11 cellular contexts compared by ENCODE assay signal in the genomic region with DNA sequence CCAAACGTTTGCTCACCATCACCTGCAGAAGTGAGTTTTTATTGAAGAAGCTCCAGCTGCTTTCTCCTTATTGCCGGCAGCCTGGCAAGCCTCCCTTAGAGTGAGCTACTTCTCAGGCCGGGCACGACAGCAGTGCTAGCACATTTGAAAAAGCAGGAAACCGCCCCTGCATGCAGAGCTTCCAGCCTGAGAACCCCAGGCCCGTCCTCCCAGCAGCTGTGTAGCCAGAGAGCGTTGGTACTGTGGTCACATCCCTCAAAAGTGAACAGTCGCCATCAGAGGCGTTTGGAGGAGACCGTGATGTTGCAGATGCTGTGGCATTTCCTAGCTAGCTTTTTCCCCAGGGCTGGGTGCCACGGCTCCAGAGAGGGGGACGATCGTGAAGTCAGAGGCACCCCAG. TPM values are rescaled to one million over a fixed set of nuclear protein-coding genes. Genes with fewer than 3 reads are reported as not detected.
DNase-seq lines count a peak whose midpoint lies in the region; ATAC-seq and TF ChIP-seq lines count a peak whose summit lies in the region.
"Had no signal": no experiment of that assay in that cellular context is flagged by ENCODE, and none has a peak within 500 bp of the region (broad histone marks: within the 10 kb centered on the region; RNA-seq: fewer than 3 reads in every experiment).

No MANE protein-coding gene starts in this region.

- H3K9me3 ChIP-seq in IMR-90 (ENCODE audit: control insufficient read depth, insufficient read depth, low read length) = no peaks in the 10 kb centered on the region
- H3K9me3 ChIP-seq in spleen = no peaks in the 10 kb centered on the region

- dilution Hi-C loops in IMR-90 (cut with HindIII; ENCODE audit: low sequenced_read_pairs, unreplicated experiment) = no loop called here

- H2AK5ac ChIP-seq in IMR-90 (ENCODE audit: low read depth, low read length) = peak overlapping the region; percentile 24; the same call in 1 of the 2 replicates

- in situ Hi-C loops in IMR-90 (cut with MboI; ENCODE audit: low sequenced_read_pairs) = no loop called here

- H3K4me2 ChIP-seq in IMR-90 (ENCODE audit: low read depth, low read length) = peak overlapping the region; percentile 62

- H3K4me3 ChIP-seq in IMR-90 (ENCODE audit: insufficient read depth, low read depth, low read length) (no peak overlapping the region), spleen (peak overlapping the region in 1 of 8 donors; percentile 15)

- no peak overlapping the region for H2BK20ac ChIP-seq in IMR-90 (ENCODE audit: low read depth, low read length)

- H4K8ac ChIP-seq in IMR-90 (ENCODE audit: low read depth in 2 of 2, low read length in 2 of 2) = peak overlapping the region; percentile 8 to 41; a peak in 3 of 4 replicates

- BruUV-seq in IMR-90 (replicated peaks; lab: Mats Ljungman, UMichigan) = no TSS peak

- H4K5ac ChIP-seq in IMR-90 (ENCODE audit: low read depth, low read length) = peak overlapping the region; percentile 7

- 73% methylated on average over 9 of the region's 13 CpGs; no CpG with 5 or more reads in 1 of the 2 experiments for WGBS in IMR-90 (ENCODE audit: extremely low coverage in 2 of 2, insufficient read length in 1 of 2), 2 experiments
- WGBS in spleen, 5 donors = 36 to 71% (median 59%) methylated on average over 11 to 13 of the region's 13 CpGs

- no peak for TF ChIP-seq RAD21 in IMR-90 (IDR thresholded peaks at IDR 0.05; ENCODE audit: low read length)

- H3K9me1 ChIP-seq in IMR-90 (ENCODE audit: insufficient read depth, low read length) = peaks cover 10% of the 10 kb centered on the region

- ATAC-seq in IMR-90 (ENCODE audit: low read depth) = no peak
- ATAC-seq in HG03378 (IDR thresholded peaks at IDR 0.05; ENCODE audit: unreplicated experiment) = no peak

- peaks cover 29% of the 10 kb centered on the region for H3K4me1 ChIP-seq in IMR-90 (ENCODE audit: control insufficient read depth, insufficient read depth, low read length)
- H3K4me1 ChIP-seq in spleen = peaks cover 42 to 91% (median 81%) of the 10 kb centered on the region in 6 donors

- H2AFZ ChIP-seq in IMR-90 (replicated peaks; ENCODE audit: low read length, poor library complexity) = peak overlapping the region; percentile 92

- H3K18ac ChIP-seq in IMR-90 (ENCODE audit: low read depth, low read length) = no peak overlapping the region

- no peaks in the 10 kb centered on the region for H3K27me3 ChIP-seq in IMR-90 (ENCODE audit: control insufficient read depth, insufficient read depth, low read length)
- H3K27me3 ChIP-seq in spleen (replicated peaks in 1 of 7) = no peaks in the 10 kb centered on the region

- H3K27ac ChIP-seq in IMR-90 (ENCODE audit: insufficient read depth, low read length) = peak overlapping the region; percentile 23; the same call in 1 of the 2 replicates
- peak overlapping the region in 7 of 8 donors; percentile 77 to 91 (median 83) for H3K27ac ChIP-seq in spleen
- H3K27ac ChIP-seq: HL-60 had no signal

- H2BK5ac ChIP-seq in IMR-90 (ENCODE audit: low read depth, low read length, poor library complexity, severe bottlenecking) = no peak overlapping the region

- H2AK9ac ChIP-seq in IMR-90 (replicated peaks; ENCODE audit: low read depth, low read length, poor library complexity) = no peak overlapping the region

- CTCF ChIA-PET in IMR-90 (lab: Yijun Ruan, JAX) = interaction anchor here (0.6 to 1.7 kb wide), 4 partner anchors 8 to 148 kb away, joined by 3 to 5 read pairs (median 4); no protein-coding TSS in a partner anchor

- intact Hi-C loops in IMR-90 (cut with micrococcal nuclease) = no loop called here
- intact Hi-C loops in head of caudate nucleus (cut with DNase I) = no loop called here
- intact Hi-C loops in spleen (cut with DNase I; ENCODE audit: low total_unique reads) = loop anchor here (10.0 kb wide), 1 partner anchor 47 kb away; no protein-coding TSS in a partner anchor

- H3K36me3 Mint-ChIP-seq in activated naive CD8-positive, alpha-beta T cell treated with anti-CD3 and anti-CD28 coated beads for 36 hours = peaks cover 22% of the 10 kb centered on the region
- H3K36me3 Mint-ChIP-seq in progenitor cell of endocrine pancreas (ENCODE audit: insufficient read depth) = no peaks in the 10 kb centered on the region

- peaks cover 72% of the 10 kb centered on the region for H3K4me1 Mint-ChIP-seq in activated naive CD8-positive, alpha-beta T cell treated with anti-CD3 and anti-CD28 coated beads for 36 hours
- peaks cover 14% of the 10 kb centered on the region for H3K4me1 Mint-ChIP-seq in progenitor cell of endocrine pancreas (ENCODE audit: low read depth)

- peak overlapping the region; percentile 44 for H3K4ac ChIP-seq in IMR-90 (ENCODE audit: low read depth, low read length)

- H4K91ac ChIP-seq in IMR-90 (ENCODE audit: insufficient read depth, low read depth, low read length) = peak overlapping the region; percentile 12; the same call in 1 of the 2 replicates

- H3K14ac ChIP-seq in IMR-90 (replicated peaks; ENCODE audit: low read depth, low read length) = 0 out of 2 replicates have a peak overlapping the region, but pooled peaks have one; percentile 3

- peak overlapping the region; percentile 14 for H3K9ac ChIP-seq in IMR-90 (ENCODE audit: low read depth, low read length)

- POLR2A ChIA-PET in IMR-90 (lab: Charles Lee; ENCODE audit: unreplicated experiment) = no interaction called here

- H3K4me3 Mint-ChIP-seq in activated naive CD8-positive, alpha-beta T cell treated with anti-CD3 and anti-CD28 coated beads for 36 hours = peak overlapping the region; percentile 32
- H3K4me3 Mint-ChIP-seq in progenitor cell of endocrine pancreas (ENCODE audit: low read depth) = no peak overlapping the region

- TF ChIP-seq CTCF in IMR-90 (conservative IDR thresholded peaks at IDR 0.05; ENCODE audit: low read depth, low read length) = no peak
- TF ChIP-seq CTCF in spleen (IDR thresholded peaks at IDR 0.05 in 8 of 11, conservative IDR thresholded peaks at IDR 0.05 in 3 of 11) = no peak
- TF ChIP-seq CTCF in progenitor cell of endocrine pancreas (IDR thresholded peaks at IDR 0.05; ENCODE audit: unreplicated experiment) = no peak

- no peaks in the 10 kb centered on the region for H3K27me3 Mint-ChIP-seq in activated naive CD8-positive, alpha-beta T cell treated with anti-CD3 and anti-CD28 coated beads for 36 hours
- no peaks in the 10 kb centered on the region for H3K27me3 Mint-ChIP-seq in progenitor cell of endocrine pancreas

- TF ChIP-seq POLR2A in IMR-90 (IDR thresholded peaks at IDR 0.05; ENCODE audit: low read depth, low read length) (no peak), spleen (IDR thresholded peaks at IDR 0.05) (no peak)

- no peak overlapping the region for H2BK120ac ChIP-seq in IMR-90 (ENCODE audit: low read depth, low read length)

- no peak overlapping the region for H2BK15ac ChIP-seq in IMR-90 (ENCODE audit: low read depth, low read length)

- no peaks in the 10 kb centered on the region for H3K9me3 Mint-ChIP-seq in activated naive CD8-positive, alpha-beta T cell treated with anti-CD3 and anti-CD28 coated beads for 36 hours
- no peaks in the 10 kb centered on the region for H3K9me3 Mint-ChIP-seq in progenitor cell of endocrine pancreas (ENCODE audit: low read depth)

- no peak for DNase-seq in IMR-90
- DNase-seq in activated naive CD8-positive, alpha-beta T cell treated with anti-CD3 and anti-CD28 coated beads for 36 hours = no peak
- DNase-seq in head of caudate nucleus = peak in 26 of 42 donors; percentile 39 to 79 (median 63)
- peak; percentile 40 for DNase-seq in spleen
- DNase-seq in progenitor cell of endocrine pancreas (ENCODE audit: low spot score, unreplicated experiment) = no peak
- no peak for DNase-seq in SK-N-DZ (ENCODE audit: low spot score)
- DNase-seq in GM03348 (ENCODE audit: low spot score) = no peak
- DNase-seq: NCI-H2081 treated with DMSO at 0.1 percent for 48 hours had no signal

- peak overlapping the region; percentile 94 for H3K27ac Mint-ChIP-seq in activated naive CD8-positive, alpha-beta T cell treated with anti-CD3 and anti-CD28 coated beads for 36 hours
- no peak overlapping the region for H3K27ac Mint-ChIP-seq in progenitor cell of endocrine pancreas

- peaks cover 30 to 78% of the 10 kb centered on the region in 2 experiments for H3K79me1 ChIP-seq in IMR-90 (ENCODE audit: low read depth in 1 of 2, low read length in 2 of 2)

- H3K56ac ChIP-seq in IMR-90 (ENCODE audit: extremely low read depth, insufficient read depth, low read length) = 0 out of 2 replicates have a peak overlapping the region, but pooled peaks have one; percentile 4

- H3K36me3 ChIP-seq in IMR-90 (ENCODE audit: control insufficient read depth, insufficient read depth, low read length) (no peaks in the 10 kb centered on the region), spleen (peaks cover 0 to 22% (median 0%) of the 10 kb centered on the region in 6 donors)

- H4K20me1 ChIP-seq in IMR-90 (ENCODE audit: insufficient read depth, low read length) = peaks cover 11% of the 10 kb centered on the region; the same call in 1 of the 2 replicates

- H3K23ac ChIP-seq in IMR-90 (ENCODE audit: low read depth, low read length) = no peak overlapping the region

RNA-seq across cellular contexts. Expression of a gene that starts 23.5 kb away (rescaled TPM):
- 17.9 and 20.3 TPM in 2 replicates for total RNA-seq in IMR-90 (2012; rRNA removed)
- polyA plus RNA-seq in IMR-90 (2012; rRNA removed) = 14.0 and 19.1 TPM in 2 replicates
- polyA plus RNA-seq in IMR-90 (2012; cell fraction: cytosol; rRNA removed) = 11.0 and 16.7 TPM in 2 replicates
- 61.0 and 98.5 TPM in 2 replicates for polyA plus RNA-seq in IMR-90 (2012; cell fraction: nucleus; rRNA removed; ENCODE audit: low replicate concordance)
- 10 to 100 TPM; 13.0 to 14.5 TPM for total RNA-seq in activated naive CD8-positive, alpha-beta T cell treated with anti-CD3 and anti-CD28 coated beads for 36 hours
- total RNA-seq in spleen = 10 to 100 TPM; 20.2 to 44.7 (median 26.0) TPM
- 10 to 100 TPM in 1 of 3 donors, 1 to 10 TPM in 2; 6.2 to 13.6 (median 6.5) TPM for polyA plus RNA-seq in spleen
- 9.7 and 10.0 TPM in 2 replicates for total RNA-seq in progenitor cell of endocrine pancreas
- 29.1 and 31.5 TPM in 2 replicates for polyA plus RNA-seq in SK-N-DZ (2014; cell fraction: cytosol; rRNA removed)
- 26.6 and 27.7 TPM in 2 replicates for polyA plus RNA-seq in SK-N-DZ (2014; cell fraction: nucleus; rRNA removed)

RNA-seq across cellular contexts. Expression of a gene that starts 24.5 kb away (rescaled TPM):
- total RNA-seq in IMR-90 (2012; rRNA removed) = 8.3 and 9.7 TPM in 2 replicates
- 10.1 and 10.4 TPM in 2 replicates for polyA plus RNA-seq in IMR-90 (2012; rRNA removed)
- 7.8 and 9.2 TPM in 2 replicates for polyA plus RNA-seq in IMR-90 (2012; cell fraction: cytosol; rRNA removed)
- 3.5 and 5.6 TPM in 2 replicates for polyA plus RNA-seq in IMR-90 (2012; cell fraction: nucleus; rRNA removed; ENCODE audit: low replicate concordance)
- 10 to 100 TPM; 11.2 to 12.0 TPM for total RNA-seq in activated naive CD8-positive, alpha-beta T cell treated with anti-CD3 and anti-CD28 coated beads for 36 hours
- 10 to 100 TPM in 6 of 7 donors, 1 to 10 TPM in 1; 9.3 to 14.3 (median 11.7) TPM for total RNA-seq in spleen
- polyA plus RNA-seq in spleen = 10 to 100 TPM; 10.6 to 15.4 (median 10.8) TPM
- 9.6 and 10.8 TPM in 2 replicates for total RNA-seq in progenitor cell of endocrine pancreas
- 16.1 and 16.4 TPM in 2 replicates for polyA plus RNA-seq in SK-N-DZ (2014; cell fraction: cytosol; rRNA removed)
- polyA plus RNA-seq in SK-N-DZ (2014; cell fraction: nucleus; rRNA removed) = 4.8 and 7.4 TPM in 2 replicates

RNA-seq across cellular contexts. Expression of a gene that starts 36.0 kb away (rescaled TPM):
- 90.3 and 107 TPM in 2 replicates for total RNA-seq in IMR-90 (2012; rRNA removed)
- 99.2 and 100 TPM in 2 replicates for polyA plus RNA-seq in IMR-90 (2012; rRNA removed)
- 69.7 and 115 TPM in 2 replicates for polyA plus RNA-seq in IMR-90 (2012; cell fraction: cytosol; rRNA removed)
- polyA plus RNA-seq in IMR-90 (2012; cell fraction: nucleus; rRNA removed; ENCODE audit: low replicate concordance) = 116 and 217 TPM in 2 replicates
- total RNA-seq in activated naive CD8-positive, alpha-beta T cell treated with anti-CD3 and anti-CD28 coated beads for 36 hours = 10 to 100 TPM; 63.3 to 66.1 TPM
- total RNA-seq in spleen = 10 to 100 TPM; 45.2 to 66.6 (median 58.5) TPM
- polyA plus RNA-seq in spleen = 10 to 100 TPM; 45.8 to 71.2 (median 54.0) TPM
- 60.4 and 61.5 TPM in 2 replicates for total RNA-seq in progenitor cell of endocrine pancreas
- 61.7 and 69.6 TPM in 2 replicates for polyA plus RNA-seq in SK-N-DZ (2014; cell fraction: cytosol; rRNA removed)
- 159 and 165 TPM in 2 replicates for polyA plus RNA-seq in SK-N-DZ (2014; cell fraction: nucleus; rRNA removed)

RNA-seq across cellular contexts. Expression of a gene that starts 57.7 kb away (rescaled TPM):
- total RNA-seq in IMR-90 (2012; rRNA removed) = not detected in 2 replicates
- not detected in 2 replicates for polyA plus RNA-seq in IMR-90 (2012; rRNA removed)
- not detected in 2 replicates for polyA plus RNA-seq in IMR-90 (2012; cell fraction: cytosol; rRNA removed)
- polyA plus RNA-seq in IMR-90 (2012; cell fraction: nucleus; rRNA removed; ENCODE audit: low replicate concordance) = not detected in 2 replicates
- total RNA-seq in activated naive CD8-positive, alpha-beta T cell treated with anti-CD3 and anti-CD28 coated beads for 36 hours = not detected
- 100 to 1,000 TPM in 1 of 7 donors, 10 to 100 TPM in 5, 1 to 10 TPM in 1; 7.7 to 218 (median 20.3) TPM for total RNA-seq in spleen
- polyA plus RNA-seq in spleen = 10 to 100 TPM; 10.7 to 17.5 (median 13.3) TPM
- total RNA-seq in progenitor cell of endocrine pancreas = not detected in 2 replicates
- polyA plus RNA-seq in SK-N-DZ (2014; cell fraction: cytosol; rRNA removed) = 1.3 TPM in 1 of 2 replicates, not detected in the other
- not detected in 2 replicates for polyA plus RNA-seq in SK-N-DZ (2014; cell fraction: nucleus; rRNA removed)
- total RNA-seq: T-helper 1 cell treated with Interleukin-12 subunit alpha and Interleukin-12 subunit beta and Interleukin-4 antibody, amounts not matched to agents 30 ng/mL and 1 ng/mL, for 36 hours had no signal

Comparison
In these comparisons a context has a peak if more than half of its experiments do, and no peak if none do; other contexts are left out.
1. DNase-seq: peak in head of caudate nucleus (26 of 42) and spleen (single experiment); none in IMR-90 (single experiment), activated naive CD8-positive, alpha-beta T cell treated with anti-CD3 and anti-CD28 coated beads for 36 hours (single experiment), progenitor cell of endocrine pancreas (single experiment), SK-N-DZ (single experiment) and GM03348 (single experiment).